In the genomic region with DNA sequence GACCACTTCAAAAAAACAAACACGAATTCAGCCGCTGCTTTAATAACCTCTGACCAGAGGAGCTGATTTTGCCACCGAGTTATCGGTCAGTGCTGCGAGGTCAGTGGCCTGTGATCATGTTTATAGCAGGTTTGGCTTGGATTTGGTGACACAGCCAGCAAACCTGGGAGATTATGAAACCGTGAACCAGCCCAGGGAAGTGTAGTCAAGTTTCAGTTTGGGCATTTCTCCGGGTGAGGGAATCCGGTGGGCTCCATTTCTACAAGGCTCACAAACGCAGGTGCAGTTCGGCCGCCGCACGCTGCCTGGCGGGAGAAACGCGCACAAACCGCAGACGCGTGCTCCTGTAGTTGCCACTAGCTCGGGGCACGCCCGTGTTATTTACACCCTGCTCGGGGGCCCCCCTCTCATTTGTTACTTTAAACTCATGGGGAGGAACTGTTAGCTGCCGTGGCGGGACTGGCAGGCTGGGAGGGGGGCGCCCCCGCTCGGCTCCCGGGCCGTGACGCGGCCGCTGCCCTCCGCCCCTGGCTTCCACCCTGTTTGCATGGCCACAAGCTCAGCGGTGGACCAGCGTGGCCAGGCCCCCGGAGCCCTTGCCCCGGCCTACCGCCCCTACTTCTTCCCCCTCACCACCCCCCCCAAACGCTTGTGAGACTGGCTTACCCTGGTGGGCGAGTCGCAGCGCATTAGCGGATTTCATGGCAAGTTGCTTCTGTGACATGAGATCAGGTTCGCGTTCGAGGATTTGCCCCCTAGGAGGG, we compare ENCODE assay signal across 9 cellular contexts. TPM values are rescaled to one million over a fixed set of nuclear protein-coding genes. Genes with fewer than 3 reads are reported as not detected.
DNase-seq lines count a peak whose midpoint lies in the region; ATAC-seq and TF ChIP-seq lines count a peak whose summit lies in the region.
"Had no signal": no experiment of that assay in that cellular context is flagged by ENCODE, and none has a peak within 500 bp of the region (broad histone marks: within the 10 kb centered on the region; RNA-seq: fewer than 3 reads in every experiment).

No MANE protein-coding gene starts in this region.

- H3K4me1 ChIP-seq in foreskin keratinocyte: no peaks in the 10 kb centered on the region

- H3K27me3 Mint-ChIP-seq in activated naive CD8-positive, alpha-beta T cell: peaks cover 40% of the 10 kb centered on the region
- H3K27me3 Mint-ChIP-seq in activated naive CD8-positive, alpha-beta T cell treated with anti-CD3 and anti-CD28 coated beads for 36 hours: peaks cover 90% of the 10 kb centered on the region
- H3K27me3 Mint-ChIP-seq in activated CD4-positive, alpha-beta memory T cell treated with anti-CD3 and anti-CD28 coated beads for 36 hours: peaks cover 76% of the 10 kb centered on the region
- H3K27me3 Mint-ChIP-seq in stimulated activated memory B cell treated with anti-CD40 and anti-IgM and Interleukin-4, amounts not matched to agents 10 μg/mL and 1 μg/mL and 100 μg/mL, for 72 hours: peaks cover 74% of the 10 kb centered on the region

- H3K36me3 Mint-ChIP-seq in activated naive CD8-positive, alpha-beta T cell: no peaks in the 10 kb centered on the region
- H3K36me3 Mint-ChIP-seq in activated naive CD8-positive, alpha-beta T cell treated with anti-CD3 and anti-CD28 coated beads for 36 hours: peaks cover 7% of the 10 kb centered on the region
- peaks cover 3% of the 10 kb centered on the region for H3K36me3 Mint-ChIP-seq in activated CD4-positive, alpha-beta memory T cell treated with anti-CD3 and anti-CD28 coated beads for 36 hours
- H3K36me3 Mint-ChIP-seq in stimulated activated memory B cell treated with anti-CD40 and anti-IgM and Interleukin-4, amounts not matched to agents 10 μg/mL and 1 μg/mL and 100 μg/mL, for 72 hours: no peaks in the 10 kb centered on the region

- H3K27ac Mint-ChIP-seq in activated naive CD8-positive, alpha-beta T cell: no peak overlapping the region
- no peak overlapping the region for H3K27ac Mint-ChIP-seq in activated naive CD8-positive, alpha-beta T cell treated with anti-CD3 and anti-CD28 coated beads for 36 hours
- H3K27ac Mint-ChIP-seq in activated CD4-positive, alpha-beta memory T cell treated with anti-CD3 and anti-CD28 coated beads for 36 hours: no peak overlapping the region
- H3K27ac Mint-ChIP-seq in stimulated activated memory B cell treated with anti-CD40 and anti-IgM and Interleukin-4, amounts not matched to agents 10 μg/mL and 1 μg/mL and 100 μg/mL, for 72 hours: no peak overlapping the region

- CTCF ChIA-PET in activated CD4-positive, alpha-beta memory T cell treated with anti-CD3 and anti-CD28 coated beads for 36 hours (lab: Charles Lee): interaction anchor here (4.4 kb wide), 1 partner anchor 21 kb away, joined by 18 read pairs; no protein-coding TSS in a partner anchor

- ATAC-seq in stimulated activated memory B cell treated with anti-CD40 and anti-IgM and Interleukin-4, amounts not matched to agents 10 μg/mL and 1 μg/mL and 100 μg/mL, for 72 hours: no peak
- ATAC-seq in foreskin keratinocyte (no peak), GM18511 (IDR thresholded peaks at IDR 0.05; ENCODE audit: unreplicated experiment) (no peak), HG02763 (IDR thresholded peaks at IDR 0.05; ENCODE audit: unreplicated experiment) (no peak)

- H3K27ac ChIP-seq in foreskin keratinocyte: no peak overlapping the region
- H3K27ac ChIP-seq: epithelial cell of prostate had no signal

- POLR2A ChIA-PET in activated CD4-positive, alpha-beta memory T cell treated with anti-CD3 and anti-CD28 coated beads for 36 hours (lab: Charles Lee): no interaction called here

- H3K27me3 ChIP-seq in foreskin keratinocyte: peaks cover 100% of the 10 kb centered on the region

- no peak for TF ChIP-seq CTCF in foreskin keratinocyte (conservative IDR thresholded peaks at IDR 0.05)

- intact Hi-C loops in activated CD4-positive, alpha-beta memory T cell treated with anti-CD3 and anti-CD28 coated beads for 36 hours (cut with micrococcal nuclease): loop anchor here (2.0 kb wide), 1 partner anchor 23 kb away; no protein-coding TSS in a partner anchor

- peaks cover 34% of the 10 kb centered on the region for H3K4me1 Mint-ChIP-seq in activated naive CD8-positive, alpha-beta T cell (ENCODE audit: low read depth)
- peaks cover 21% of the 10 kb centered on the region for H3K4me1 Mint-ChIP-seq in activated naive CD8-positive, alpha-beta T cell treated with anti-CD3 and anti-CD28 coated beads for 36 hours
- H3K4me1 Mint-ChIP-seq in activated CD4-positive, alpha-beta memory T cell treated with anti-CD3 and anti-CD28 coated beads for 36 hours (ENCODE audit: low read depth): peaks cover 20% of the 10 kb centered on the region
- peaks cover 20% of the 10 kb centered on the region for H3K4me1 Mint-ChIP-seq in stimulated activated memory B cell treated with anti-CD40 and anti-IgM and Interleukin-4, amounts not matched to agents 10 μg/mL and 1 μg/mL and 100 μg/mL, for 72 hours

- H3K4me3 Mint-ChIP-seq in activated naive CD8-positive, alpha-beta T cell: peak overlapping the region; percentile 81
- H3K4me3 Mint-ChIP-seq in activated naive CD8-positive, alpha-beta T cell treated with anti-CD3 and anti-CD28 coated beads for 36 hours: no peak overlapping the region
- H3K4me3 Mint-ChIP-seq in activated CD4-positive, alpha-beta memory T cell treated with anti-CD3 and anti-CD28 coated beads for 36 hours: peak overlapping the region; percentile 60
- H3K4me3 Mint-ChIP-seq in stimulated activated memory B cell treated with anti-CD40 and anti-IgM and Interleukin-4, amounts not matched to agents 10 μg/mL and 1 μg/mL and 100 μg/mL, for 72 hours: peak overlapping the region; percentile 69

- no peaks in the 10 kb centered on the region for H3K9me3 Mint-ChIP-seq in activated naive CD8-positive, alpha-beta T cell (ENCODE audit: low read depth)
- peaks cover 7% of the 10 kb centered on the region for H3K9me3 Mint-ChIP-seq in activated naive CD8-positive, alpha-beta T cell treated with anti-CD3 and anti-CD28 coated beads for 36 hours
- no peaks in the 10 kb centered on the region for H3K9me3 Mint-ChIP-seq in activated CD4-positive, alpha-beta memory T cell treated with anti-CD3 and anti-CD28 coated beads for 36 hours
- H3K9me3 Mint-ChIP-seq in stimulated activated memory B cell treated with anti-CD40 and anti-IgM and Interleukin-4, amounts not matched to agents 10 μg/mL and 1 μg/mL and 100 μg/mL, for 72 hours: peaks cover 5% of the 10 kb centered on the region

- no peak for DNase-seq in activated naive CD8-positive, alpha-beta T cell treated with anti-CD3 and anti-CD28 coated beads for 36 hours
- no peak for DNase-seq in activated CD4-positive, alpha-beta memory T cell treated with anti-CD3 and anti-CD28 coated beads for 36 hours
- DNase-seq in islet precursor cell (peak; percentile 62), foreskin keratinocyte (no peak)

RNA-seq across cellular contexts. Expression of gene ONECUT1, which starts 13.6 kb away (rescaled TPM):
- total RNA-seq in activated naive CD8-positive, alpha-beta T cell treated with anti-CD3 and anti-CD28 coated beads for 36 hours: not detected
- not detected for total RNA-seq in activated CD4-positive, alpha-beta memory T cell treated with anti-CD3 and anti-CD28 coated beads for 36 hours
- total RNA-seq in foreskin keratinocyte: not detected in 2 replicates
- not detected in 2 replicates for polyA plus RNA-seq in foreskin keratinocyte
